ENCODE assay signal across 26 cellular contexts in the genomic region with DNA sequence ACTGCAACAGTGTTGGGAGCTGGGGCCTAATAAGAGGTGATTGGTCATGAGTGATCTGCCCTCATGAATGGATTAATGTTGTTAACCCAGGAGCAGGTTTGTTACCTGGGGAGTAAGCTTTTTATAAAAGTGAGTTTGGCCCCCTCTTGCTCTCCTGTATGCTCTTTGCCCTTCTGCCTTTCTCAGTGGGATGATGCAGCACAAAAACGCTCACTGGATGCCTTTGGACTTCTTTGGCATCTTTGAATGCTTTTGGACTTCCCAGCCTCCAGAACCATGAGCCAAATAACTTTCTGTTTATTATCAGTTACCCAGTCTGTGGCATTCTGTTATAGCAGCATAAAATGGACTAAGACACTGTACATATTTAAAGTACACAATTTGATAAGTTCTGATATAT.
"Had no signal": no experiment of that assay in that cellular context is flagged by ENCODE, and none has a peak within 500 bp of the region (broad histone marks: within the 10 kb centered on the region; RNA-seq: fewer than 3 reads in every experiment).

No MANE protein-coding gene starts in this region.

- H3K4me1 Mint-ChIP-seq: activated CD4-positive, alpha-beta T cell treated with anti-CD3 and anti-CD28 coated beads, Interleukin-2, amount 10 ng/mL, durations not matched to agents 7 days and 5 days; activated naive CD8-positive, alpha-beta T cell treated with anti-CD3 and anti-CD28 coated beads for 36 hours; T-helper 17 cell had no signal

- H3K27me3 Mint-ChIP-seq: activated CD4-positive, alpha-beta T cell treated with anti-CD3 and anti-CD28 coated beads, Interleukin-2, amount 10 ng/mL, durations not matched to agents 7 days and 5 days; activated naive CD8-positive, alpha-beta T cell treated with anti-CD3 and anti-CD28 coated beads for 36 hours; T-helper 17 cell had no signal

- H3K4me1 ChIP-seq: SJCRH30 had no signal

- H3K36me3 Mint-ChIP-seq: activated CD4-positive, alpha-beta memory T cell treated with anti-CD3 and anti-CD28 coated beads for 36 hours; activated naive CD8-positive, alpha-beta T cell treated with anti-CD3 and anti-CD28 coated beads for 36 hours had no signal

- H3K9me3 ChIP-seq: adrenal gland, MG63, SJCRH30 had no signal

- H3K27me3 ChIP-seq: adrenal gland, MG63, Peyer's patch, SJCRH30 had no signal

- DNase-seq: activated CD4-positive, alpha-beta memory T cell treated with anti-CD3 and anti-CD28 coated beads for 36 hours; activated CD4-positive, alpha-beta T cell treated with anti-CD3 and anti-CD28 coated beads, Interleukin-2, amount 10 ng/mL, durations not matched to agents 7 days and 5 days; activated CD4-positive, CD25-positive, alpha-beta regulatory T cell; activated CD8-positive, alpha-beta memory T cell treated with anti-CD3 and anti-CD28 coated beads for 24 hours; activated gamma-delta T cell; activated naive CD4-positive, alpha-beta T cell treated with anti-CD3 and anti-CD28 coated beads for 36 hours; activated naive CD8-positive, alpha-beta T cell treated with anti-CD3 and anti-CD28 coated beads for 36 hours; activated T-cell treated with anti-CD3 and anti-CD28 coated beads, Interleukin-2, amount 50 U/mL, for 4 hours; adrenal gland; anterior cingulate cortex; caudate nucleus; KG1; MV-4-11; NCI-H1092 treated with DMSO at 0.1 percent for 48 hours; NCI-H1417 treated with DMSO at 0.1 percent for 48 hours; NCI-H1694 treated with DMSO at 0.1 percent for 48 hours; NCI-H2029 treated with DMSO at 0.1 percent for 48 hours; NCI-H510A treated with DMSO at 0.1 percent for 48 hours; Peyer's patch; Right ventricle myocardium superior; SJCRH30; T-helper 17 cell; T-helper 9 cell had no signal

- H3K27ac Mint-ChIP-seq: activated CD4-positive, alpha-beta memory T cell treated with anti-CD3 and anti-CD28 coated beads for 36 hours; activated CD4-positive, alpha-beta T cell treated with anti-CD3 and anti-CD28 coated beads, Interleukin-2, amount 10 ng/mL, durations not matched to agents 7 days and 5 days; activated naive CD4-positive, alpha-beta T cell treated with anti-CD3 and anti-CD28 coated beads for 36 hours; activated naive CD8-positive, alpha-beta T cell treated with anti-CD3 and anti-CD28 coated beads for 36 hours; T-helper 17 cell had no signal

- H3K27ac ChIP-seq: Peyer's patch, RWPE1, SJCRH30, VCaP had no signal

- H3K4me3 Mint-ChIP-seq: activated CD4-positive, alpha-beta memory T cell treated with anti-CD3 and anti-CD28 coated beads for 36 hours; activated CD4-positive, alpha-beta T cell treated with anti-CD3 and anti-CD28 coated beads, Interleukin-2, amount 10 ng/mL, durations not matched to agents 7 days and 5 days; activated naive CD4-positive, alpha-beta T cell treated with anti-CD3 and anti-CD28 coated beads for 36 hours; activated naive CD8-positive, alpha-beta T cell treated with anti-CD3 and anti-CD28 coated beads for 36 hours; activated T-cell treated with anti-CD3 and anti-CD28 coated beads, Interleukin-2, amount 50 U/mL, for 4 hours; T-helper 17 cell had no signal

- H3K4me3 ChIP-seq: adrenal gland, MG63, Peyer's patch, SJCRH30 had no signal

- H3K36me3 ChIP-seq: adrenal gland, MG63, Peyer's patch, SJCRH30 had no signal

- ATAC-seq: activated T-cell treated with anti-CD3 and anti-CD28 coated beads, Interleukin-2, amount 50 U/mL, for 4 hours; T-helper 17 cell had no signal
